ENCODE assay signal across 12 cellular contexts in the genomic region with DNA sequence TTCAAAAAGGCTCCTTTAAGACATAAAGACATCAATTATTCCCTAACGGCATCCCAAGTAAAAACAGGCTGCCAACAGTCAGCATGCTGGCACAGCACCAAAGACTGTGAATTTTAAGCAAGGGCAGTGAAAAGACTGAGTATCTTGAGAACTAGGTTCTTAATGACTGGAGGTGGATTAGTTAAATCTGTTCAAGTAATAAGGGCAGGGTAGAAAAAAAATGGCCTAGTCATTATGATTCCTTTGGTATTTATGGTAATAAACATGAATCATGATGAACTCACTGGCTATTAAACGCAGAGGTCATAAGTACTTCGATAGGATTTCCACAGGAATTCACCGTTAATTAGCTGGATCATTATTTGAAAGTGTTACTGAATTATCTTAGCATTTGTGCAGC.
A peak's percentile ranks its signal among the peaks of the same experiment; 100 is the strongest.
DNase-seq lines count a peak whose midpoint lies in the region; ATAC-seq and TF ChIP-seq lines count a peak whose summit lies in the region.
"Had no signal": no experiment of that assay in that cellular context is flagged by ENCODE, and none has a peak within 500 bp of the region (broad histone marks: within the 10 kb centered on the region; RNA-seq: fewer than 3 reads in every experiment).

No MANE protein-coding gene starts in this region.

- H3K27ac Mint-ChIP-seq in activated naive CD8-positive, alpha-beta T cell treated with anti-CD3 and anti-CD28 coated beads, Interleukin-2, amount 50 U/mL, for 24 hours = no peak overlapping the region

- DNase-seq in Caki2 (ENCODE audit: low read depth) (peak; percentile 97), NCI-H69 (lab: John Stamatoyannopoulos, UW) (peak; percentile 53), epithelial cell of proximal tubule (ENCODE audit: low read depth) (peak; percentile 73), occipital lobe (lab: John Stamatoyannopoulos, UW) (peak; percentile 4), NOMO-1 treated with DMSO at 0.1 percent for 48 hours (lab: John Stamatoyannopoulos, UW; ENCODE audit: unreplicated experiment) (no peak), NCI-H1105 (lab: John Stamatoyannopoulos, UW) (no peak), NCI-H1048 (lab: John Stamatoyannopoulos, UW) (no peak)
- DNase-seq in activated naive CD8-positive, alpha-beta T cell treated with anti-CD3 and anti-CD28 coated beads, Interleukin-2, amount 50 U/mL, for 24 hours = no peak
- DNase-seq: activated CD4-positive, CD25-positive, alpha-beta regulatory T cell; activated gamma-delta T cell; Caco-2; KG1 had no signal

- ATAC-seq in activated naive CD8-positive, alpha-beta T cell treated with anti-CD3 and anti-CD28 coated beads, Interleukin-2, amount 50 U/mL, for 24 hours = no peak

- in situ Hi-C loops in Caki2 (cut with HindIII; ENCODE audit: low pct_unique_long_range_greater_than_20kb, low sequenced_read_pairs) = no loop called here

- H3K4me1 Mint-ChIP-seq in activated naive CD8-positive, alpha-beta T cell treated with anti-CD3 and anti-CD28 coated beads, Interleukin-2, amount 50 U/mL, for 24 hours = peaks cover 1% of the 10 kb centered on the region

- no peak overlapping the region for H3K4me3 ChIP-seq in epithelial cell of proximal tubule (ENCODE audit: low read depth, low read length)

- no peaks in the 10 kb centered on the region for H3K27me3 Mint-ChIP-seq in activated naive CD8-positive, alpha-beta T cell treated with anti-CD3 and anti-CD28 coated beads, Interleukin-2, amount 50 U/mL, for 24 hours

- H3K36me3 Mint-ChIP-seq in activated naive CD8-positive, alpha-beta T cell treated with anti-CD3 and anti-CD28 coated beads, Interleukin-2, amount 50 U/mL, for 24 hours (ENCODE audit: low read depth) = peaks cover 4% of the 10 kb centered on the region

- H3K9me3 Mint-ChIP-seq in activated naive CD8-positive, alpha-beta T cell treated with anti-CD3 and anti-CD28 coated beads, Interleukin-2, amount 50 U/mL, for 24 hours = no peaks in the 10 kb centered on the region

- no peak for TF ChIP-seq CTCF in epithelial cell of proximal tubule (conservative IDR thresholded peaks at IDR 0.05; ENCODE audit: low read depth, low read length)

- no peak overlapping the region for H3K4me3 Mint-ChIP-seq in activated naive CD8-positive, alpha-beta T cell treated with anti-CD3 and anti-CD28 coated beads, Interleukin-2, amount 50 U/mL, for 24 hours

Comparison
In these comparisons a context has a peak if more than half of its experiments do, and no peak if none do; other contexts are left out.
1. DNase-seq: peak in Caki2 (single experiment), NCI-H69 (single experiment), epithelial cell of proximal tubule (single experiment) and occipital lobe (single experiment); none in NOMO-1 treated with DMSO at 0.1 percent for 48 hours (single experiment), NCI-H1105 (single experiment), NCI-H1048 (single experiment) and activated naive CD8-positive, alpha-beta T cell treated with anti-CD3 and anti-CD28 coated beads, Interleukin-2, amount 50 U/mL, for 24 hours (single experiment).